8 cellular contexts compared by ENCODE assay signal in genomic region chr4:15682340-15682725, GRCh38. TPM values are rescaled to one million over a fixed set of nuclear protein-coding genes. Genes with fewer than 3 reads are reported as not detected.
DNase-seq lines count a peak whose midpoint lies in the region; ATAC-seq, FAIRE-seq and TF ChIP-seq lines count a peak whose summit lies in the region.

No MANE protein-coding gene starts in this region.

- CTCF ChIA-PET in activated CD4-positive, alpha-beta T cell treated with anti-CD3 and anti-CD28 coated beads for 36 hours (lab: Charles Lee): interaction anchor here (0.5 to 2.4 kb wide), 8 partner anchors 29 to 499 kb away, joined by 3 to 11 read pairs (median 4); no protein-coding TSS in a partner anchor
- CTCF ChIA-PET in HEK293T (lab: Yijun Ruan, JAX): no interaction called here

- H3K4me3 Mint-ChIP-seq in activated CD4-positive, alpha-beta T cell treated with anti-CD3 and anti-CD28 coated beads for 36 hours: peak overlapping the region; percentile 98
- peak overlapping the region; percentile 97 for H3K4me3 Mint-ChIP-seq in activated naive CD8-positive, alpha-beta T cell

- no peaks in the 10 kb centered on the region for H3K36me3 ChIP-seq in testis (ENCODE audit: low read depth, missing control alignments)

- H3K27ac Mint-ChIP-seq in activated CD4-positive, alpha-beta T cell treated with anti-CD3 and anti-CD28 coated beads for 36 hours: peak overlapping the region; percentile 96
- peak overlapping the region; percentile 97 for H3K27ac Mint-ChIP-seq in activated naive CD8-positive, alpha-beta T cell

- ATAC-seq in activated CD4-positive, alpha-beta T cell treated with anti-CD3 and anti-CD28 coated beads for 36 hours: no peak
- ATAC-seq in GM19035 (IDR thresholded peaks at IDR 0.05; ENCODE audit: unreplicated experiment): no peak

- no peaks in the 10 kb centered on the region for H3K9me3 Mint-ChIP-seq in activated CD4-positive, alpha-beta T cell treated with anti-CD3 and anti-CD28 coated beads for 36 hours (ENCODE audit: low read depth)
- H3K9me3 Mint-ChIP-seq in activated naive CD8-positive, alpha-beta T cell (ENCODE audit: low read depth): no peaks in the 10 kb centered on the region

- peaks cover 37% of the 10 kb centered on the region for H3K4me1 Mint-ChIP-seq in activated CD4-positive, alpha-beta T cell treated with anti-CD3 and anti-CD28 coated beads for 36 hours
- H3K4me1 Mint-ChIP-seq in activated naive CD8-positive, alpha-beta T cell (ENCODE audit: low read depth): peaks cover 36% of the 10 kb centered on the region

- POLR2A ChIA-PET in activated CD4-positive, alpha-beta T cell treated with anti-CD3 and anti-CD28 coated beads for 36 hours (lab: Charles Lee): interaction anchor here (0.6 to 1.0 kb wide), 2 partner anchors 23 to 28 kb away, joined by 4 to 8 read pairs; no protein-coding TSS in a partner anchor
- POLR2A ChIA-PET in HEK293T (lab: Yijun Ruan, JAX): interaction anchor here (0.6 to 2.8 kb wide), 4 partner anchors 8 to 27 kb away, joined by 3 to 36 read pairs (median 6); partner anchors contain the start of gene FBXL5

- H3K36me3 Mint-ChIP-seq in activated CD4-positive, alpha-beta T cell treated with anti-CD3 and anti-CD28 coated beads for 36 hours (ENCODE audit: low read depth): peaks cover 33% of the 10 kb centered on the region
- peaks cover 9% of the 10 kb centered on the region for H3K36me3 Mint-ChIP-seq in activated naive CD8-positive, alpha-beta T cell

- peak overlapping the region; percentile 75 to 90 for H3K27ac ChIP-seq in testis

- no peak for TF ChIP-seq CTCF in testis (IDR thresholded peaks at IDR 0.05)

- no peaks in the 10 kb centered on the region for H3K4me1 ChIP-seq in testis

- peak overlapping the region; percentile 77 to 79 for H3K4me3 ChIP-seq in testis

- H3K27me3 Mint-ChIP-seq in activated CD4-positive, alpha-beta T cell treated with anti-CD3 and anti-CD28 coated beads for 36 hours: no peaks in the 10 kb centered on the region
- H3K27me3 Mint-ChIP-seq in activated naive CD8-positive, alpha-beta T cell: no peaks in the 10 kb centered on the region

- WGBS in testis, 2 donors: 0 to 2% methylated on average over 2 of the region's 2 CpGs

- intact Hi-C loops in activated CD4-positive, alpha-beta T cell treated with anti-CD3 and anti-CD28 coated beads for 36 hours (cut with DNase I, micrococcal nuclease): loop anchor here (2.0 to 10.0 kb wide), 3 partner anchors 20 to 1652 kb away; partner anchors contain the start of genes BST1 (in 1 of the 2) and CD38 (in 1 of the 2)
- intact Hi-C loops in testis (cut with DNase I; ENCODE audit: low total_unique reads): no loop called here

- no peaks in the 10 kb centered on the region for H3K9me3 ChIP-seq in testis

- FAIRE-seq in islet of Langerhans (lab: Jason Lieb, UNC): peak; percentile 55

- DNase-seq in activated CD4-positive, alpha-beta T cell treated with anti-CD3 and anti-CD28 coated beads for 36 hours: no peak
- no peak for DNase-seq in activated CD4-positive, alpha-beta T cell treated with anti-CD3 and anti-CD28 coated beads, Interleukin-2, amount 50 U/mL, for 1 hour
- DNase-seq in testis (no peak), retina (no peak), HEK293T (ENCODE audit: extremely low spot score) (no peak)

- no peak for TF ChIP-seq POLR2A in testis (IDR thresholded peaks at IDR 0.05)

- H3K27me3 ChIP-seq in testis: no peaks in the 10 kb centered on the region

TF ChIP-seq in HEK293T, 16 proteins besides CTCF, POLR2A, EP300 and RAD21:
- TF ChIP-seq L3MBTL2 (conservative IDR thresholded peaks at IDR 0.05) (no peak), CTBP1 (IDR thresholded peaks at IDR 0.05; ENCODE audit: borderline replicate concordance) (no peak), HDGF (IDR thresholded peaks at IDR 0.05; ENCODE audit: borderline replicate concordance) (no peak), NFRKB (IDR thresholded peaks at IDR 0.05) (no peak), PKNOX1 (IDR thresholded peaks at IDR 0.05) (no peak), FOXK2 (IDR thresholded peaks at IDR 0.05) (no peak), SP1 (IDR thresholded peaks at IDR 0.05) (no peak), FOXA1 (IDR thresholded peaks at IDR 0.05) (no peak), TARDBP (IDR thresholded peaks at IDR 0.05) (no peak), ARNT (IDR thresholded peaks at IDR 0.05) (no peak), ELF4 (IDR thresholded peaks at IDR 0.05) (no peak), ZNF384 (IDR thresholded peaks at IDR 0.05) (no peak), SUZ12 (IDR thresholded peaks at IDR 0.05) (no peak), LEF1 (IDR thresholded peaks at IDR 0.05; ENCODE audit: borderline replicate concordance) (no peak), FOXM1 (IDR thresholded peaks at IDR 0.05; ENCODE audit: borderline replicate concordance) (no peak), BHLHE40 (IDR thresholded peaks at IDR 0.05; ENCODE audit: borderline replicate concordance) (no peak)

RNA-seq across cellular contexts. Expression of gene FAM200B, which starts 0.7 kb away (rescaled TPM):
- 10 to 100 TPM in 1 of 2 experiments, 1 to 10 TPM in 1; 9.8 to 13.3 TPM for total RNA-seq in activated CD4-positive, alpha-beta T cell treated with anti-CD3 and anti-CD28 coated beads for 36 hours
- total RNA-seq in testis: 10 to 100 TPM; 41.8 to 48.9 TPM
- polyA plus RNA-seq in testis (ENCODE audit: insufficient read depth, low read depth, low replicate concordance): 75.2 TPM

RNA-seq across cellular contexts. Expression of gene BST1, which starts 20.5 kb away (rescaled TPM):
- total RNA-seq in activated CD4-positive, alpha-beta T cell treated with anti-CD3 and anti-CD28 coated beads for 36 hours: under 1 TPM; 0.47 to 0.66 TPM
- 1 to 10 TPM; 1.1 to 1.6 TPM for total RNA-seq in testis
- 6.9 TPM for polyA plus RNA-seq in testis (ENCODE audit: insufficient read depth, low read depth, low replicate concordance)

RNA-seq across cellular contexts. Expression of gene FBXL5, which starts 27.2 kb away (rescaled TPM):
- 10 to 100 TPM; 20.1 to 29.1 TPM for total RNA-seq in activated CD4-positive, alpha-beta T cell treated with anti-CD3 and anti-CD28 coated beads for 36 hours
- total RNA-seq in testis: 100 to 1,000 TPM; 149 to 153 TPM
- 162 TPM for polyA plus RNA-seq in testis (ENCODE audit: insufficient read depth, low read depth, low replicate concordance)

Comparison
In these comparisons a context has a peak if more than half of its experiments do, and no peak if none do; other contexts are left out.
1. RNA of gene FBXL5, which starts 27.2 kb away (total RNA-seq): 149 to 153 TPM in testis; 20.1 to 29.1 TPM in activated CD4-positive, alpha-beta T cell treated with anti-CD3 and anti-CD28 coated beads for 36 hours; every median in the first group is over 4 times any median in the second.